Comparison of ENCODE assay signal across 10 cellular contexts in genomic region chr14:90300649-90301048, GRCh38. TPM values are rescaled to one million over a fixed set of nuclear protein-coding genes. Genes with fewer than 3 reads are reported as not detected.
A peak's percentile ranks its signal among the peaks of the same experiment; 100 is the strongest.
DNase-seq lines count a peak whose midpoint lies in the region; ATAC-seq and TF ChIP-seq lines count a peak whose summit lies in the region.
"Had no signal": no experiment of that assay in that cellular context is flagged by ENCODE, and none has a peak within 500 bp of the region (broad histone marks: within the 10 kb centered on the region; RNA-seq: fewer than 3 reads in every experiment).

No MANE protein-coding gene starts in this region.

- intact Hi-C loops in dorsolateral prefrontal cortex (cut with DNase I): loop anchor here (1.0 to 10.0 kb wide), 10 partner anchors 31 to 597 kb away; partner anchors contain the start of genes CALM1 (in 2 of the 2) and NRDE2 (in 1 of the 2)
- intact Hi-C loops in vagina (cut with DNase I): no loop called here

- no peaks in the 10 kb centered on the region for H3K27me3 Mint-ChIP-seq in stimulated activated naive B cell treated with anti-CD40 and anti-IgM and Interleukin-4, amounts not matched to agents 10 μg/mL and 1 μg/mL and 100 μg/mL, for 72 hours

- H3K9me2 ChIP-seq in SK-N-SH: no peaks in the 10 kb centered on the region

- H3K79me2 ChIP-seq in SK-N-SH (ENCODE audit: insufficient read depth): no peaks in the 10 kb centered on the region

- TF ChIP-seq POLR2A in vagina (IDR thresholded peaks at IDR 0.05): no peak

- TF ChIP-seq CTCF in SK-N-SH (IDR thresholded peaks at IDR 0.05): no peak
- TF ChIP-seq CTCF in dorsolateral prefrontal cortex (IDR thresholded peaks at IDR 0.05 in 54 of 56, conservative IDR thresholded peaks at IDR 0.05 in 2 of 56; ENCODE audit: low read depth in 1 of 56, partially characterized antibody in 56 of 56): no peak
- TF ChIP-seq CTCF in vagina (IDR thresholded peaks at IDR 0.05): no peak

- POLR2A ChIA-PET in SK-N-SH (lab: Yijun Ruan, JAX): interaction anchor here (1.8 kb wide), 1 partner anchor 96 kb away, joined by 9 read pairs; the partner anchor contains the start of gene CALM1

- H3K27ac Mint-ChIP-seq in stimulated activated naive B cell treated with anti-CD40 and anti-IgM and Interleukin-4, amounts not matched to agents 10 μg/mL and 1 μg/mL and 100 μg/mL, for 72 hours: peak overlapping the region; percentile 31

- no peak overlapping the region for H2AFZ ChIP-seq in SK-N-SH (ENCODE audit: low read depth)

- H3K9me3 Mint-ChIP-seq in stimulated activated naive B cell treated with anti-CD40 and anti-IgM and Interleukin-4, amounts not matched to agents 10 μg/mL and 1 μg/mL and 100 μg/mL, for 72 hours: peaks cover 0 to 2% of the 10 kb centered on the region in 2 donors

- ATAC-seq in SK-N-SH treated with all-trans-retinoic acid at 6 μM for 48 hours (peak; percentile 76), GM19351 (IDR thresholded peaks at IDR 0.05; ENCODE audit: unreplicated experiment) (no peak)
- ATAC-seq in stimulated activated naive B cell treated with anti-CD40 and anti-IgM and Interleukin-4, amounts not matched to agents 10 μg/mL and 1 μg/mL and 100 μg/mL, for 72 hours (replicated peaks): no peak

- CTCF ChIA-PET in SK-N-SH (lab: Yijun Ruan, JAX): interaction anchor here (1.1 to 4.1 kb wide), 8 partner anchors 14 to 872 kb away, joined by 3 to 50 read pairs (median 6); no protein-coding TSS in a partner anchor

- H3K36me3 Mint-ChIP-seq in stimulated activated naive B cell treated with anti-CD40 and anti-IgM and Interleukin-4, amounts not matched to agents 10 μg/mL and 1 μg/mL and 100 μg/mL, for 72 hours: peaks cover 27 to 53% of the 10 kb centered on the region in 2 donors

- no peak for DNase-seq in SK-N-SH
- DNase-seq in SIG-M5 (lab: John Stamatoyannopoulos, UW): peak; percentile 57
- DNase-seq in dorsolateral prefrontal cortex: no peak
- DNase-seq in stimulated activated naive B cell treated with anti-CD40 and anti-IgM and Interleukin-4, amounts not matched to agents 10 μg/mL and 1 μg/mL and 100 μg/mL, for 72 hours: no peak
- no peak for DNase-seq in HuH-7 (ENCODE audit: low spot score)
- DNase-seq in vagina (ENCODE audit: extremely low spot score in 2 of 2): no peak
- DNase-seq: activated gamma-delta T cell treated with Interleukin-2 at 50 U/mL for 16 hours, SHP77 treated with DMSO at 0.1 percent for 48 hours had no signal

- TF ChIP-seq RAD21 in SK-N-SH (IDR thresholded peaks at IDR 0.05; ENCODE audit: low read length): no peak

- H3K9ac ChIP-seq in SK-N-SH: no peak overlapping the region

- H3K36me3 ChIP-seq in SK-N-SH (replicated peaks in 1 of 2; ENCODE audit: control insufficient read depth in 1 of 2, insufficient read depth in 2 of 2, low read length in 1 of 2) (peaks cover 24 to 59% of the 10 kb centered on the region in 2 experiments), vagina (peaks cover 0 to 23% of the 10 kb centered on the region in 2 donors)

- H3K27me3 ChIP-seq in SK-N-SH (ENCODE audit: insufficient read depth) (no peaks in the 10 kb centered on the region), dorsolateral prefrontal cortex (no peaks in the 10 kb centered on the region), vagina (no peaks in the 10 kb centered on the region)

- H3K9me3 ChIP-seq in SK-N-SH (no peaks in the 10 kb centered on the region), vagina (no peaks in the 10 kb centered on the region)

- peaks cover 12% of the 10 kb centered on the region for H3F3A ChIP-seq in SK-N-SH (replicated peaks; ENCODE audit: insufficient read depth)

- 0 out of 2 replicates have a peak, but pooled peaks cover 3% of the 10 kb centered on the region for H4K20me1 ChIP-seq in SK-N-SH (ENCODE audit: insufficient read depth)

- H3K4me3 ChIP-seq in SK-N-SH (ENCODE audit: low read depth in 2 of 2, low read length in 1 of 2) (no peak overlapping the region), dorsolateral prefrontal cortex (no peak overlapping the region), vagina (no peak overlapping the region)

- peaks cover 6 to 9% of the 10 kb centered on the region in 2 donors for H3K4me1 Mint-ChIP-seq in stimulated activated naive B cell treated with anti-CD40 and anti-IgM and Interleukin-4, amounts not matched to agents 10 μg/mL and 1 μg/mL and 100 μg/mL, for 72 hours

- no peaks in the 10 kb centered on the region; a peak in 1 of 4 replicates for H3K4me1 ChIP-seq in SK-N-SH (ENCODE audit: control insufficient read depth in 1 of 2, insufficient read depth in 2 of 2, low read depth in 1 of 2, low read length in 1 of 2)
- H3K4me1 ChIP-seq in vagina: peaks cover 7% of the 10 kb centered on the region

- 94% methylated on average over 1 of the region's 1 CpG for WGBS in SK-N-SH (ENCODE audit: low lambda C conversion rate)

- H3K4me2 ChIP-seq in SK-N-SH: no peak overlapping the region

- H3K27ac ChIP-seq in SK-N-SH (ENCODE audit: low read depth in 2 of 2, low read length in 1 of 2): no peak overlapping the region
- peak overlapping the region in 58 of 59 donors; percentile 1 to 99 (median 92) for H3K27ac ChIP-seq in dorsolateral prefrontal cortex
- H3K27ac ChIP-seq in vagina: no peak overlapping the region

- no peak overlapping the region for H3K4me3 Mint-ChIP-seq in stimulated activated naive B cell treated with anti-CD40 and anti-IgM and Interleukin-4, amounts not matched to agents 10 μg/mL and 1 μg/mL and 100 μg/mL, for 72 hours

- TF ChIP-seq EP300 in SK-N-SH (IDR thresholded peaks at IDR 0.05; ENCODE audit: borderline replicate concordance in 1 of 2, low read depth in 1 of 2, low read length in 1 of 2): no peak

TF ChIP-seq in SK-N-SH treated with all-trans-retinoic acid at 6 μM for 48 hours, 23 proteins besides CTCF, POLR2A, EP300 and RAD21 (continues in another document):
- TF ChIP-seq TSHZ2 (CRISPR knock-in tag; IDR thresholded peaks at IDR 0.05): no peak
- no peak for TF ChIP-seq ZC3H10 (CRISPR knock-in tag; IDR thresholded peaks at IDR 0.05)

TF ChIP-seq in SK-N-SH, 30 proteins besides CTCF, POLR2A, EP300 and RAD21:
- TF ChIP-seq ZBTB33 (IDR thresholded peaks at IDR 0.05; ENCODE audit: borderline replicate concordance, low read depth): no peak
- no peak for TF ChIP-seq USF1 (IDR thresholded peaks at IDR 0.05; ENCODE audit: borderline replicate concordance, low read depth)

RNA-seq across cellular contexts. Expression of gene NRDE2, which starts 31.1 kb away (rescaled TPM):
- 10.3 and 11.3 TPM in 2 replicates for polyA plus RNA-seq in SK-N-SH (2012; rRNA removed)
- 6.1 and 7.6 TPM in 2 replicates for polyA plus RNA-seq in SK-N-SH (2012; cell fraction: cytosol; rRNA removed)
- 30.6 and 31.1 TPM in 2 replicates for polyA plus RNA-seq in SK-N-SH (2012; cell fraction: nucleus; rRNA removed)
- 10 to 100 TPM; 16.4 to 42.6 (median 27.7) TPM for total RNA-seq in dorsolateral prefrontal cortex
- 7.9 TPM for total RNA-seq in vagina

RNA-seq across cellular contexts. Expression of gene PSMC1, which starts 44.3 kb away (rescaled TPM):
- 102 and 129 TPM in 2 replicates for polyA plus RNA-seq in SK-N-SH (2012; rRNA removed)
- polyA plus RNA-seq in SK-N-SH (2012; cell fraction: cytosol; rRNA removed): 148 and 174 TPM in 2 replicates
- polyA plus RNA-seq in SK-N-SH (2012; cell fraction: nucleus; rRNA removed): 30.3 and 80.7 TPM in 2 replicates
- total RNA-seq in dorsolateral prefrontal cortex: 100 to 1,000 TPM in 9 of 120 experiments, 10 to 100 TPM in 111; 46.1 to 111 (median 79.9) TPM
- total RNA-seq in vagina: 32.7 TPM

Comparison
In these comparisons a context has a peak if more than half of its experiments do, and no peak if none do; other contexts are left out.
1. H3K27ac ChIP-seq: peak in dorsolateral prefrontal cortex (58 of 59); none in SK-N-SH (0 of 2) and vagina (single experiment).